16 cellular contexts compared by ENCODE assay signal in genomic region chr20:36676701-36677421, GRCh38. TPM values are rescaled to one million over a fixed set of nuclear protein-coding genes. Genes with fewer than 3 reads are reported as not detected.
A peak's percentile ranks its signal among the peaks of the same experiment; 100 is the strongest.
DNase-seq lines count a peak whose midpoint lies in the region; FAIRE-seq and TF ChIP-seq lines count a peak whose summit lies in the region.
"Had no signal": no experiment of that assay in that cellular context is flagged by ENCODE, and none has a peak within 500 bp of the region (broad histone marks: within the 10 kb centered on the region; RNA-seq: fewer than 3 reads in every experiment).

No MANE protein-coding gene starts in this region.

- no peak for FAIRE-seq in H54 (lab: Jason Lieb, UNC)
- FAIRE-seq: small intestine had no signal

- peak; percentile 94 for DNase-seq in H7
- DNase-seq in SHP77 treated with DMSO at 0.1 percent for 48 hours (lab: John Stamatoyannopoulos, UW) = peak; percentile 14
- DNase-seq in trophoblast cell = peak; percentile 54 to 73
- no peak for DNase-seq in GM20000 (ENCODE audit: low spot score)
- no peak for DNase-seq in H54 (ENCODE audit: insufficient read length, low spot score)
- DNase-seq in HuH-7.5 (ENCODE audit: low spot score) = no peak
- DNase-seq: activated CD4-positive, alpha-beta T cell treated with anti-CD3 and anti-CD28 coated beads, Interleukin-2, amount 50 U/mL, for 48 hours; activated T-cell treated with anti-CD3 and anti-CD28 coated beads, Interleukin-2, amount 50 U/mL, for 48 hours; DMS 273 treated with DMSO at 0.1 percent for 48 hours; NCI-H1417 treated with DMSO at 0.1 percent for 48 hours; NCI-H82; Peyer's patch; small intestine had no signal

- peaks cover 3% of the 10 kb centered on the region for H3K79me1 ChIP-seq in trophoblast cell (ENCODE audit: low read length)

- H3K27ac ChIP-seq in iPS-18a (ENCODE audit: low read length) (peak overlapping the region; percentile 70), trophoblast cell (ENCODE audit: low read depth, low read length) (peak overlapping the region; percentile 83)
- H3K27ac ChIP-seq: left lung, Peyer's patch had no signal

- H4K12ac ChIP-seq in trophoblast cell (ENCODE audit: low read depth, low read length) = peak overlapping the region; percentile 72

- H2BK5ac ChIP-seq in trophoblast cell (ENCODE audit: low read depth, low read length, poor library complexity) = peak overlapping the region; percentile 50

- WGBS in trophoblast cell (ENCODE audit: extremely low coverage, insufficient coverage, insufficient read length) = no CpG with 5 or more reads among the region's 27 CpGs

- peak overlapping the region; percentile 75 for H4K91ac ChIP-seq in trophoblast cell (ENCODE audit: low read depth, low read length)

- H3K9ac ChIP-seq in iPS-18a (ENCODE audit: low read length) (peak overlapping the region; percentile 78), trophoblast cell (ENCODE audit: low read length) (peak overlapping the region; percentile 61)

- no peak for TF ChIP-seq POLR2A in H54 (IDR thresholded peaks at IDR 0.05; ENCODE audit: low read depth, low read length)

- H3K14ac ChIP-seq in trophoblast cell (ENCODE audit: low read length) = peak overlapping the region; percentile 77

- peak overlapping the region; percentile 93 for H4K8ac ChIP-seq in trophoblast cell (ENCODE audit: low read depth, low read length)

- peak overlapping the region; percentile 82 for H2AFZ ChIP-seq in trophoblast cell (ENCODE audit: insufficient read depth, low read length, poor library complexity)

- peak overlapping the region; percentile 13 for H3K4ac ChIP-seq in trophoblast cell (ENCODE audit: low read depth, low read length)

- no peaks in the 10 kb centered on the region for H3K79me2 ChIP-seq in trophoblast cell (ENCODE audit: control insufficient read depth, insufficient read depth, low read length, poor library complexity)

- no peak overlapping the region for H2BK12ac ChIP-seq in trophoblast cell (ENCODE audit: low read length)

- no peak for TF ChIP-seq CTCF in GM20000 (IDR thresholded peaks at IDR 0.05; ENCODE audit: extremely low read depth, missing control alignments)

- H2BK120ac ChIP-seq in trophoblast cell (ENCODE audit: insufficient read depth, low read length, poor library complexity) = peak overlapping the region; percentile 33

- H3K9me3 ChIP-seq in iPS-18a (ENCODE audit: control insufficient read depth, low read depth, low read length) (no peaks in the 10 kb centered on the region), trophoblast cell (ENCODE audit: insufficient read depth, low read depth, low read length) (no peaks in the 10 kb centered on the region)
- H3K9me3 ChIP-seq: left lung, Peyer's patch had no signal

- H3K27me3 ChIP-seq in H7 (ENCODE audit: control insufficient read depth, insufficient read depth, low read length) = no peaks in the 10 kb centered on the region
- H3K27me3 ChIP-seq in iPS-18a (ENCODE audit: control insufficient read depth, insufficient read depth, low read length) = no peaks in the 10 kb centered on the region
- no peaks in the 10 kb centered on the region for H3K27me3 ChIP-seq in trophoblast cell (ENCODE audit: insufficient read depth, low read length)
- H3K27me3 ChIP-seq: left lung, Peyer's patch had no signal

- peak overlapping the region; percentile 74 for H3K4me2 ChIP-seq in trophoblast cell (ENCODE audit: low read length)

- H3K23ac ChIP-seq in trophoblast cell (ENCODE audit: low read length) = no peak overlapping the region

- H3K4me1 ChIP-seq in iPS-18a (ENCODE audit: control insufficient read depth, low read depth, low read length) (peaks cover 6% of the 10 kb centered on the region), trophoblast cell (ENCODE audit: control insufficient read depth in 1 of 2, insufficient read depth in 2 of 2, low read length in 2 of 2) (peaks cover 0 to 4% of the 10 kb centered on the region in 2 experiments)
- H3K4me1 ChIP-seq: left lung, Peyer's patch had no signal

- peak overlapping the region; percentile 27 for H3K18ac ChIP-seq in trophoblast cell (ENCODE audit: low read length)

- no peak overlapping the region for H2AK5ac ChIP-seq in trophoblast cell (ENCODE audit: low read length)

- no peaks in the 10 kb centered on the region for H3K36me3 ChIP-seq in H7 (replicated peaks; ENCODE audit: control insufficient read depth, insufficient read depth, low read length)
- peaks cover 4% of the 10 kb centered on the region for H3K36me3 ChIP-seq in iPS-18a (ENCODE audit: control insufficient read depth, low read depth, low read length)
- H3K36me3 ChIP-seq in trophoblast cell (ENCODE audit: control insufficient read depth in 1 of 2, insufficient read depth in 2 of 2, low read length in 2 of 2) = peaks cover 0 to 2% of the 10 kb centered on the region in 2 experiments

- H3K4me3 ChIP-seq in H7 (ENCODE audit: insufficient read depth, low read depth, low read length) (peak overlapping the region; percentile 87), iPS-18a (ENCODE audit: low read length) (peak overlapping the region; percentile 82), trophoblast cell (ENCODE audit: low read depth, low read length) (peak overlapping the region; percentile 72)
- H3K4me3 ChIP-seq: left lung, Peyer's patch had no signal

RNA-seq across cellular contexts. Expression of gene SLA2, which starts 30.9 kb away (rescaled TPM):
- 0.14 and 0.33 TPM in 2 replicates for total RNA-seq in H7 (2014; rRNA removed; shearing (Covaris generic))
- polyA plus RNA-seq in trophoblast cell (2013) = 0.03 TPM in 2 replicates
- total RNA-seq: dermis microvascular lymphatic vessel endothelial cell had no signal

Comparison
In these comparisons a context has a peak if more than half of its experiments do, and no peak if none do; other contexts are left out.
1. DNase-seq: peak in H7 (single experiment), SHP77 treated with DMSO at 0.1 percent for 48 hours (single experiment) and trophoblast cell (2 of 2); none in GM20000 (single experiment), H54 (single experiment) and HuH-7.5 (single experiment).
2. Peak in every context shown above with its lines, with median percentiles within 50 percentile points of each other: H3K4me3 ChIP-seq.